Comparison of ENCODE assay signal across 1 cellular context in genomic region chr7:100370303-100370702, GRCh38.
TF ChIP-seq lines count a peak whose summit lies in the region.

No MANE protein-coding gene starts in this region.

TF ChIP-seq in H1, 55 proteins besides CTCF, POLR2A, EP300 and RAD21:
- no peak for TF ChIP-seq SAP30 (IDR thresholded peaks at IDR 0.05; ENCODE audit: insufficient read depth, insufficient replicate concordance, low read length)
- peak; percentile 62; the same call in 1 of the 2 replicates for TF ChIP-seq ATF2 (IDR thresholded peaks at IDR 0.05; ENCODE audit: low read length)
- peak; percentile 85 for TF ChIP-seq POU5F1 (IDR thresholded peaks at IDR 0.05; ENCODE audit: low read depth, low read length)
- no peak for TF ChIP-seq USF2 (IDR thresholded peaks at IDR 0.05; ENCODE audit: low read length)
- no peak for TF ChIP-seq JUND (IDR thresholded peaks at IDR 0.05; ENCODE audit: low read length)
- TF ChIP-seq CHD1 (IDR thresholded peaks at IDR 0.05; ENCODE audit: low read depth, low read length): no peak
- TF ChIP-seq SIN3A (conservative IDR thresholded peaks at IDR 0.05 in 1 of 2, IDR thresholded peaks at IDR 0.05 in 1 of 2; ENCODE audit: low read depth in 1 of 2, low read length in 2 of 2): no peak
- TF ChIP-seq KDM1A (IDR thresholded peaks at IDR 0.05; ENCODE audit: borderline replicate concordance, low read length): peak; percentile 10; the same call in 1 of the 2 replicates
